In the genomic region with DNA sequence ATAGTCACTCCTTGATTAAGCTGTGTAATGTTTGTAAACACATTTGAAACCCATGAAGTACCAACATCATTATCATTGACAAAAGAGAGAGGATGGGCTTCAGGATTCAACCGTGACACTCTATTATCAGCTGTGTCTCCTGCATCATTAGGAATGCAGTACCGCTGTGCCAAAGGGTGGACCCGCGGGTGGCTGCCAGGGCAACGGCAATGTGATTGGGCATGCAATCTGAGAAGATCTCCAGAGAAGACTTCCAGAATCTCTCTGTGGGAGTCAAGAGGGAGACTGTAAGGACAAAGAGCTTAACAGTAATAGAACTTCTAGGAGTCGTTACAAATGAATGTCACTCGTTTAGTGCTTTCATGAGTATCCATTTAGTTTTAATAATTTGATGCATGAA, we compare ENCODE assay signal across 19 cellular contexts.
"Had no signal": no experiment of that assay in that cellular context is flagged by ENCODE, and none has a peak within 500 bp of the region (broad histone marks: within the 10 kb centered on the region; RNA-seq: fewer than 3 reads in every experiment).

No MANE protein-coding gene starts in this region.

- DNase-seq: activated CD4-positive, alpha-beta memory T cell treated with anti-CD3 and anti-CD28 coated beads, Interleukin-2, amount 10 ng/mL, durations not matched to agents 7 days and 5 days; activated CD4-positive, alpha-beta T cell treated with anti-CD3 and anti-CD28 coated beads, Interleukin-2, amount 10 ng/mL, durations not matched to agents 7 days and 5 days; activated CD4-positive, CD25-positive, alpha-beta regulatory T cell; activated naive CD4-positive, alpha-beta T cell; activated T-cell treated with anti-CD3 and anti-CD28 coated beads for 4 hours; aorta; cortex of kidney; Karpas-422; NCI-H1048; NCI-H146; NCI-H187 treated with DMSO at 0.1 percent for 48 hours; NCI-H2081 treated with DMSO at 0.1 percent for 48 hours; NCI-H2171 treated with DMSO at 0.1 percent for 48 hours; NCI-H226; NCI-H526; SHP77 treated with DMSO at 0.1 percent for 48 hours; T-helper 17 cell; T-helper 9 cell had no signal

- FAIRE-seq: bronchial epithelial cell had no signal

- ATAC-seq: T-helper 17 cell had no signal
